In the genomic region with DNA sequence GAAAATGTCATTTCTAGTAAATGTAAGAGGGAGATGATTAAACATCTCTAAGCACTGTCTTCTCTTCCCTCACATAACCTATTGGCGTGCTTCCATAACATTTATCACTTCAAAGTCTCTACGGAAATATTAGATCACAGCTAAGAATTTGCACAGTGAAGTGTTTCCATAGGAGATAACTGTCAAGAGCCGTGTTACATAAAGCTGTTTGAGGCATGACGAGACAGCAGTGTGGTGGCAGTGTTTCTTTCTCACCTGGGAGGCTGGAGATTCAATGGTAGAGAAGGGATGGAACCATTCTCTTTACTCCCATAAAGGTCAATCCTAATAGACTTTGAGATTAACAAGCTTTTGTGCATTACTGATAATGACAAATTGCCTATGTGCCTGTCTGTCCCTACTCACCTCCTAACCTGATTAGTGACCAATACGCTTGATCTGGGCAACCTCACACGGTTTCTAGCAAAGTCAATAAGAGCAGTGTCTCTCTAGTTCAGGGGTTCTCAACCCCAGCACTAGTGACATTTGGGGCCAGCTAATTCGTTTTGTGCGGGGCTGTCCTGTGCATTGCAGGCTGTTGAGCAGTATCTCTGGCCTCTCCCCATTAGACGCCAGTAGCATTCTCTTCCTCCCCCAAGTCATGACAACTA, we compare ENCODE assay signal across 15 cellular contexts. TPM values are rescaled to one million over a fixed set of nuclear protein-coding genes. Genes with fewer than 3 reads are reported as not detected.
A peak's percentile ranks its signal among the peaks of the same experiment; 100 is the strongest.
DNase-seq lines count a peak whose midpoint lies in the region; ATAC-seq and TF ChIP-seq lines count a peak whose summit lies in the region.
"Had no signal": no experiment of that assay in that cellular context is flagged by ENCODE, and none has a peak within 500 bp of the region (broad histone marks: within the 10 kb centered on the region; RNA-seq: fewer than 3 reads in every experiment).

No MANE protein-coding gene starts in this region.

- peaks cover 7% of the 10 kb centered on the region for H3K27me3 Mint-ChIP-seq in nephron progenitor cell (ENCODE audit: low read depth, poor library complexity)
- H3K27me3 Mint-ChIP-seq: CD4-positive, CD25-positive, alpha-beta regulatory T cell had no signal

- no peak for DNase-seq in PC-3
- DNase-seq in nephron progenitor cell: no peak
- DNase-seq in NCI-H1092 (lab: John Stamatoyannopoulos, UW): no peak
- no peak for DNase-seq in hepatocyte (ENCODE audit: low spot score)
- DNase-seq: ACHN; BE2C; C1 segment of cervical spinal cord; CD4-positive, CD25-positive, alpha-beta regulatory T cell; CD8-positive, alpha-beta memory T cell; COR-L47; GM23248; IMR-90 had no signal

- H3K9me2 ChIP-seq in PC-3 (replicated peaks; ENCODE audit: low read length) (no peaks in the 10 kb centered on the region), hepatocyte (replicated peaks; ENCODE audit: insufficient read depth) (no peaks in the 10 kb centered on the region)

- no peaks in the 10 kb centered on the region for H3K9me3 ChIP-seq in PC-3 (ENCODE audit: low read length)
- peaks cover 4% of the 10 kb centered on the region for H3K9me3 ChIP-seq in hepatocyte (ENCODE audit: low read depth)
- H3K9me3 ChIP-seq: BE2C, HAP-1 had no signal

- intact Hi-C loops in PC-3 (cut with micrococcal nuclease): no loop called here

- H3K36me3 Mint-ChIP-seq in nephron progenitor cell (ENCODE audit: low read depth): peaks cover 82% of the 10 kb centered on the region

- H3K4me1 ChIP-seq in PC-3 (ENCODE audit: insufficient read depth, low read length): no peaks in the 10 kb centered on the region
- H3K4me1 ChIP-seq in hepatocyte (ENCODE audit: insufficient read depth): no peaks in the 10 kb centered on the region
- H3K4me1 ChIP-seq: HAP-1 had no signal

- TF ChIP-seq CTCF in PC-3 (conservative IDR thresholded peaks at IDR 0.05; ENCODE audit: low read depth, low read length) (no peak), nephron progenitor cell (IDR thresholded peaks at IDR 0.05) (no peak), hepatocyte (IDR thresholded peaks at IDR 0.05; ENCODE audit: poor library complexity) (no peak)

- H4K20me1 ChIP-seq in PC-3 (ENCODE audit: low read length) (no peaks in the 10 kb centered on the region), hepatocyte (ENCODE audit: insufficient read depth, poor library complexity, severe bottlenecking) (no peaks in the 10 kb centered on the region)

- H3K36me3 ChIP-seq in PC-3 (ENCODE audit: low read depth, low read length): peaks cover 35% of the 10 kb centered on the region
- H3K36me3 ChIP-seq in hepatocyte (replicated peaks; ENCODE audit: insufficient read depth, low read depth): no peaks in the 10 kb centered on the region

- TSS peak; percentile 4 for BruUV-seq in PC-3 (replicated peaks; lab: Mats Ljungman, UMichigan)

- H3K9me3 Mint-ChIP-seq in nephron progenitor cell: peaks cover 34% of the 10 kb centered on the region

- POLR2A ChIA-PET in PC-3 (lab: Charles Lee; ENCODE audit: unreplicated experiment): no interaction called here

- no peak overlapping the region for H3K9ac ChIP-seq in PC-3 (ENCODE audit: low read length)
- H3K9ac ChIP-seq: GM23248 had no signal

- no peak overlapping the region for H3K4me2 ChIP-seq in PC-3 (ENCODE audit: low read length)
- no peak overlapping the region for H3K4me2 ChIP-seq in hepatocyte

- H3K79me2 ChIP-seq in PC-3 (ENCODE audit: low read length): no peaks in the 10 kb centered on the region
- H3K79me2 ChIP-seq in hepatocyte: peaks cover 18% of the 10 kb centered on the region

- H3K27ac ChIP-seq in PC-3 (ENCODE audit: low read length): no peak overlapping the region
- H3K27ac ChIP-seq in adipose tissue (ENCODE audit: low read depth, low read length): peak overlapping the region; percentile 9
- H3K27ac ChIP-seq in hepatocyte: no peak overlapping the region
- H3K27ac ChIP-seq: GM23248 had no signal

- H3K27ac Mint-ChIP-seq in nephron progenitor cell: peak overlapping the region; percentile 33
- H3K27ac Mint-ChIP-seq: CD4-positive, CD25-positive, alpha-beta regulatory T cell had no signal

- H3K4me3 Mint-ChIP-seq in nephron progenitor cell: no peak overlapping the region
- H3K4me3 Mint-ChIP-seq: CD4-positive, CD25-positive, alpha-beta regulatory T cell; CD8-positive, alpha-beta memory T cell had no signal

- H2AFZ ChIP-seq in PC-3 (ENCODE audit: low read length) (no peak overlapping the region), hepatocyte (no peak overlapping the region)
- H2AFZ ChIP-seq: GM23248 had no signal

- H3K27me3 ChIP-seq in PC-3 (ENCODE audit: low read length) (no peaks in the 10 kb centered on the region), hepatocyte (no peaks in the 10 kb centered on the region)
- H3K27me3 ChIP-seq: BE2C had no signal

- ATAC-seq in PC-3 (no peak), HG03460 (IDR thresholded peaks at IDR 0.05; ENCODE audit: unreplicated experiment) (no peak)

- 79 to 89% (median 87%) methylated on average over 9 of the region's 9 CpGs for WGBS in adipose tissue, 3 donors
- 95% methylated on average over 9 of the region's 9 CpGs for WGBS in hepatocyte (ENCODE audit: low lambda C conversion rate, missing lambda C conversion rate)

- CTCF ChIA-PET in PC-3 (lab: Charles Lee): no interaction called here

- H3F3A ChIP-seq in PC-3 (ENCODE audit: low read length, unreplicated experiment): no peaks in the 10 kb centered on the region

- peaks cover 9% of the 10 kb centered on the region for H3K4me1 Mint-ChIP-seq in nephron progenitor cell

- no peak overlapping the region for H3K4me3 ChIP-seq in PC-3 (ENCODE audit: low read length)
- no peak overlapping the region for H3K4me3 ChIP-seq in hepatocyte
- H3K4me3 ChIP-seq: GM23248, HAP-1 had no signal

RNA-seq across cellular contexts. Expression of gene FBXW8, which starts 35.3 kb away (rescaled TPM):
- total RNA-seq in PC-3 (2014; rRNA removed): 12.1 and 20.7 TPM in 2 replicates
- 1 to 10 TPM; 3.9 to 4.8 (median 4.4) TPM for polyA plus RNA-seq in adipose tissue
- 14.1 and 20.6 TPM in 2 replicates for total RNA-seq in hepatocyte
- polyA plus RNA-seq in hepatocyte: 17.0 and 18.9 TPM in 2 replicates
